Comparison of ENCODE assay signal across 19 cellular contexts in the genomic region with DNA sequence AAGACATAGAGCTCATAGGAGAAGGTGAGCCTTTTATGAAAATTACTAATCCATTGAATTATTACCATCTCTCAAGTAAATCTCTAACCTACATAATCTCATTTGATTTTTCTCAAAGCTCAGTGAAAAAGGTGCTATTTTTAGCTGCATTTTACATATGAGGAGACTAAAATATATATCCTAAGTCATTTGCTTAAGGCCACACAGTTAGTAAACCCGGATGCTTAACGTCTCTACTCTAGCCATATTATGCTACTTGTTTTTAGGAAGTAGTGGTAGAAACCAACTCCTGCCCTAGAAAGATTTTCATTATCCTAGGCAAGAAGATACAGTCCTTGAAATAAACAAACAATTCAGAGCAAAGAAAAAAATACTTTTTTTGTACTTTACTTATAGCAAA.
DNase-seq lines count a peak whose midpoint lies in the region; ATAC-seq and TF ChIP-seq lines count a peak whose summit lies in the region.
"Had no signal": no experiment of that assay in that cellular context is flagged by ENCODE, and none has a peak within 500 bp of the region (broad histone marks: within the 10 kb centered on the region; RNA-seq: fewer than 3 reads in every experiment).

No MANE protein-coding gene starts in this region.

- no peak for TF ChIP-seq CTCF in Peyer's patch (IDR thresholded peaks at IDR 0.05)
- TF ChIP-seq CTCF in nephron progenitor cell (IDR thresholded peaks at IDR 0.05) = no peak

- H3K4me1 Mint-ChIP-seq in nephron progenitor cell = no peaks in the 10 kb centered on the region
- H3K4me1 Mint-ChIP-seq: CD8-positive, alpha-beta memory T cell; GM23338 had no signal

- H3K36me3 ChIP-seq in Peyer's patch = no peaks in the 10 kb centered on the region

- H3K4me3 ChIP-seq in Peyer's patch = no peak overlapping the region
- H3K4me3 ChIP-seq: GM23338 had no signal

- H3K9me3 Mint-ChIP-seq in nephron progenitor cell = peaks cover 13% of the 10 kb centered on the region
- H3K9me3 Mint-ChIP-seq: T-helper 1 cell treated with Interleukin-12 subunit alpha and Interleukin-12 subunit beta and Interleukin-4 antibody, amounts not matched to agents 30 μg/mL and 1 μg/mL, for 36 hours had no signal

- no peaks in the 10 kb centered on the region for H3K27me3 ChIP-seq in Peyer's patch

- no peak overlapping the region for H3K27ac ChIP-seq in Peyer's patch

- ATAC-seq in GM18867 (IDR thresholded peaks at IDR 0.05; ENCODE audit: unreplicated experiment) (peak; percentile 70), GM21529 (IDR thresholded peaks at IDR 0.05; ENCODE audit: unreplicated experiment) (peak; percentile 84), HG03025 (IDR thresholded peaks at IDR 0.05; ENCODE audit: low FRiP score, unreplicated experiment) (peak; percentile 76)
- ATAC-seq: GM23338, Panc1, SK-N-SH treated with all-trans-retinoic acid at 6 μM for 48 hours had no signal

- peak; percentile 39 for DNase-seq in NAMALWA (ENCODE audit: low spot score)
- no peak for DNase-seq in Peyer's patch
- no peak for DNase-seq in nephron progenitor cell
- DNase-seq in GM19240 (ENCODE audit: insufficient read length, low spot score) = no peak
- DNase-seq in NCI-H748 (lab: John Stamatoyannopoulos, UW; ENCODE audit: unreplicated experiment) = no peak
- DNase-seq: ACHN; CD8-positive, alpha-beta memory T cell; Kasumi-1; NCI-H1417; NCI-H1930; NCI-H2171; SHP77 had no signal

- no peaks in the 10 kb centered on the region for H3K36me3 Mint-ChIP-seq in nephron progenitor cell (ENCODE audit: low read depth)

- TF ChIP-seq POLR2A in Peyer's patch (IDR thresholded peaks at IDR 0.05) = no peak

- no peak overlapping the region for H3K27ac Mint-ChIP-seq in nephron progenitor cell
- H3K27ac Mint-ChIP-seq: CD8-positive, alpha-beta memory T cell; GM23338; T-helper 1 cell treated with Interleukin-12 subunit alpha and Interleukin-12 subunit beta and Interleukin-4 antibody, amounts not matched to agents 30 μg/mL and 1 μg/mL, for 36 hours had no signal

- H3K4me1 ChIP-seq in Peyer's patch = no peaks in the 10 kb centered on the region

- H3K27me3 Mint-ChIP-seq in nephron progenitor cell (ENCODE audit: low read depth, poor library complexity) = no peaks in the 10 kb centered on the region

- H3K9me3 ChIP-seq in Peyer's patch = no peaks in the 10 kb centered on the region

- H3K4me3 Mint-ChIP-seq in nephron progenitor cell = no peak overlapping the region
- H3K4me3 Mint-ChIP-seq: CD8-positive, alpha-beta memory T cell; GM23338; T-helper 1 cell treated with Interleukin-12 subunit alpha and Interleukin-12 subunit beta and Interleukin-4 antibody, amounts not matched to agents 30 μg/mL and 1 μg/mL, for 36 hours had no signal
